Comparison of ENCODE assay signal across 1 cellular context in the genomic region with DNA sequence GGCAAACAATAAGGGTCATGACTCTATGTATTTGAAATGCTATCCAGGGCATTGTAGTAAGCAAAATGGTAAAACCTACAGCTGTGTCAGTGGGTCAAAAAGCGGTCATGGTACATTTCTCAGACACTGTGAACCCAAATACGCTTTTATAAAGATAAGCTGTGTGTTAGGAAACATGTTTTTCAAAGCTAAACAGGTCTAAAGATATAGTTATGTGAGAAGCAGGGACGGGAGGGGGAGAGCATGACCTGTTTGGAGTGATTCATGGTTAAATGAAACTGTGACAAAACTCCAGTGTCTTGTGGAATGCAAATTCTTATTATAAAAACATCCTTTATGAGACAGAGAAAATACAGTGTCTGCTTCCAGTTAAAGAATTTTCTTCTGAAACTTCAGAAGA.
TF ChIP-seq lines count a peak whose summit lies in the region.

No MANE protein-coding gene starts in this region.

TF ChIP-seq in GM12878, 131 proteins besides CTCF, POLR2A, EP300 and RAD21 (continued from another document):
- TF ChIP-seq EED (IDR thresholded peaks at IDR 0.05; ENCODE audit: low read depth) (no peak), NR2F1 (conservative IDR thresholded peaks at IDR 0.05) (no peak)
